In genomic region chr10:70162157-70162891, GRCh38 we compare ENCODE assay signal across 9 cellular contexts. TPM values are rescaled to one million over a fixed set of nuclear protein-coding genes. Genes with fewer than 3 reads are reported as not detected.
DNase-seq lines count a peak whose midpoint lies in the region; ATAC-seq, FAIRE-seq and TF ChIP-seq lines count a peak whose summit lies in the region.
"Had no signal": no experiment of that assay in that cellular context is flagged by ENCODE, and none has a peak within 500 bp of the region (broad histone marks: within the 10 kb centered on the region; RNA-seq: fewer than 3 reads in every experiment).

No MANE protein-coding gene starts in this region.

- H3K4me1 ChIP-seq in ACC112 (ENCODE audit: control insufficient read depth, insufficient read depth, low read length, unreplicated experiment) (peaks cover 58% of the 10 kb centered on the region), IMR-90 (ENCODE audit: control insufficient read depth, insufficient read depth, low read length) (peaks cover 10% of the 10 kb centered on the region), gastrocnemius medialis (peaks cover 48% of the 10 kb centered on the region in 2 donors), SJCRH30 (no peaks in the 10 kb centered on the region)
- peaks cover 24% of the 10 kb centered on the region for H3K4me1 ChIP-seq in effector memory CD4-positive, alpha-beta T cell (ENCODE audit: control insufficient read depth, insufficient read depth, low read length, poor library complexity, severe bottlenecking)

- H3K23ac ChIP-seq in IMR-90 (ENCODE audit: low read depth, low read length) = no peak overlapping the region

- H3K36me3 ChIP-seq in ACC112 (ENCODE audit: insufficient read depth, low read length) = peaks cover 55% of the 10 kb centered on the region
- peaks cover 24% of the 10 kb centered on the region for H3K36me3 ChIP-seq in IMR-90 (ENCODE audit: control insufficient read depth, insufficient read depth, low read length)
- H3K36me3 ChIP-seq in effector memory CD4-positive, alpha-beta T cell (ENCODE audit: control insufficient read depth, insufficient read depth, low read length) = peaks cover 42% of the 10 kb centered on the region
- peaks cover 0 to 25% of the 10 kb centered on the region in 2 donors for H3K36me3 ChIP-seq in gastrocnemius medialis
- peaks cover 32% of the 10 kb centered on the region for H3K36me3 ChIP-seq in SJCRH30

- H2BK5ac ChIP-seq in IMR-90 (ENCODE audit: low read depth, low read length, poor library complexity, severe bottlenecking) = no peak overlapping the region

- DNase-seq in GM19239 (ENCODE audit: insufficient read length, low spot score) (no peak), IMR-90 (no peak), NCI-H69 (lab: John Stamatoyannopoulos, UW) (no peak), gastrocnemius medialis (no peak), SJCRH30 (no peak)
- no peak for DNase-seq in effector memory CD4-positive, alpha-beta T cell
- DNase-seq: aorta had no signal

- H2AK9ac ChIP-seq in IMR-90 (replicated peaks; ENCODE audit: low read depth, low read length, poor library complexity) = no peak overlapping the region

- peak; percentile 28 for FAIRE-seq in GM19239 (lab: Jason Lieb, UNC)

- no TSS peak for BruUV-seq in IMR-90 (replicated peaks; lab: Mats Ljungman, UMichigan)

- no peak overlapping the region for H2BK120ac ChIP-seq in IMR-90 (ENCODE audit: low read depth, low read length)

- TF ChIP-seq RAD21 in IMR-90 (IDR thresholded peaks at IDR 0.05; ENCODE audit: low read length) = no peak

- H3K18ac ChIP-seq in IMR-90 (ENCODE audit: low read depth, low read length) = no peak overlapping the region

- POLR2A ChIA-PET in IMR-90 (lab: Charles Lee; ENCODE audit: unreplicated experiment) = no interaction called here

- no peak overlapping the region for H3K56ac ChIP-seq in IMR-90 (ENCODE audit: extremely low read depth, insufficient read depth, low read length)

- H3K27me3 ChIP-seq in ACC112 (ENCODE audit: insufficient read depth, low read length) (no peaks in the 10 kb centered on the region), IMR-90 (ENCODE audit: control insufficient read depth, insufficient read depth, low read length) (no peaks in the 10 kb centered on the region), gastrocnemius medialis (no peaks in the 10 kb centered on the region), SJCRH30 (no peaks in the 10 kb centered on the region)
- no peaks in the 10 kb centered on the region for H3K27me3 ChIP-seq in effector memory CD4-positive, alpha-beta T cell (replicated peaks; ENCODE audit: control insufficient read depth, insufficient read depth, low read length, poor library complexity, severe bottlenecking)

- H3K4ac ChIP-seq in IMR-90 (ENCODE audit: low read depth, low read length) = no peak overlapping the region

- H4K5ac ChIP-seq in IMR-90 (ENCODE audit: low read depth, low read length) = no peak overlapping the region

- in situ Hi-C loops in IMR-90 (cut with MboI; ENCODE audit: low sequenced_read_pairs) (no loop called here), gastrocnemius medialis (cut with MboI; ENCODE audit: low sequenced_read_pairs in 4 of 4) (no loop called here)

- H3K9ac ChIP-seq in IMR-90 (ENCODE audit: low read depth, low read length) = no peak overlapping the region

- H2BK20ac ChIP-seq in IMR-90 (ENCODE audit: low read depth, low read length) = no peak overlapping the region

- H3K14ac ChIP-seq in IMR-90 (replicated peaks; ENCODE audit: low read depth, low read length) = no peak overlapping the region

- H3K27ac ChIP-seq in ACC112 (ENCODE audit: low read depth, low read length) (peak overlapping the region; percentile 55), IMR-90 (ENCODE audit: insufficient read depth, low read length) (peak overlapping the region; percentile 32; the same call in 1 of the 2 replicates), gastrocnemius medialis (peak overlapping the region in 1 of 4 donors; percentile 24), SJCRH30 (no peak overlapping the region)
- peak overlapping the region; percentile 16 for H3K27ac ChIP-seq in effector memory CD4-positive, alpha-beta T cell (ENCODE audit: insufficient read depth, low read length, poor library complexity, severe bottlenecking)

- H4K20me1 ChIP-seq in IMR-90 (ENCODE audit: insufficient read depth, low read length) = peaks cover 83% of the 10 kb centered on the region

- H3K9me3 ChIP-seq in IMR-90 (ENCODE audit: control insufficient read depth, insufficient read depth, low read length) (no peaks in the 10 kb centered on the region), gastrocnemius medialis (no peaks in the 10 kb centered on the region), SJCRH30 (replicated peaks) (no peaks in the 10 kb centered on the region)
- no peaks in the 10 kb centered on the region for H3K9me3 ChIP-seq in effector memory CD4-positive, alpha-beta T cell (ENCODE audit: control insufficient read depth, low read length)

- dilution Hi-C loops in IMR-90 (cut with HindIII; ENCODE audit: low sequenced_read_pairs, unreplicated experiment) = no loop called here

- WGBS in IMR-90 (ENCODE audit: extremely low coverage in 2 of 2, insufficient read length in 1 of 2), 2 experiments = no CpG with 5 or more reads among the region's 2 CpGs

- no peak overlapping the region for H2AK5ac ChIP-seq in IMR-90 (ENCODE audit: low read depth, low read length)

- TF ChIP-seq CTCF in IMR-90 (conservative IDR thresholded peaks at IDR 0.05; ENCODE audit: low read depth, low read length) (no peak), gastrocnemius medialis (IDR thresholded peaks at IDR 0.05 in 4 of 5, conservative IDR thresholded peaks at IDR 0.05 in 1 of 5) (no peak)

- H3K79me1 ChIP-seq in IMR-90 (ENCODE audit: low read depth in 1 of 2, low read length in 2 of 2) = peaks cover 22 to 65% of the 10 kb centered on the region in 2 experiments

- H3K4me2 ChIP-seq in IMR-90 (ENCODE audit: low read depth, low read length) = peak overlapping the region; percentile 8; the same call in 1 of the 2 replicates

- H4K8ac ChIP-seq in IMR-90 (ENCODE audit: low read depth in 2 of 2, low read length in 2 of 2) = no peak overlapping the region

- H4K91ac ChIP-seq in IMR-90 (ENCODE audit: insufficient read depth, low read depth, low read length) = no peak overlapping the region

- no peak overlapping the region for H2BK15ac ChIP-seq in IMR-90 (ENCODE audit: low read depth, low read length)

- peaks cover 92% of the 10 kb centered on the region for H3K79me2 ChIP-seq in ACC112 (ENCODE audit: control insufficient read depth, insufficient read depth, low read length, unreplicated experiment)

- intact Hi-C loops in IMR-90 (cut with micrococcal nuclease) = no loop called here
- intact Hi-C loops in gastrocnemius medialis (cut with DNase I; ENCODE audit: low total_unique reads) = no loop called here

- ATAC-seq in IMR-90 (ENCODE audit: low read depth) = no peak
- ATAC-seq in gastrocnemius medialis = no peak
- ATAC-seq in GM18520 (IDR thresholded peaks at IDR 0.05; ENCODE audit: unreplicated experiment) = no peak

- H2AFZ ChIP-seq in ACC112 (ENCODE audit: low read length, unreplicated experiment) (no peak overlapping the region), IMR-90 (replicated peaks; ENCODE audit: low read length, poor library complexity) (no peak overlapping the region)

- CTCF ChIA-PET in IMR-90 (lab: Yijun Ruan, JAX) = no interaction called here

- H3K9me1 ChIP-seq in IMR-90 (ENCODE audit: insufficient read depth, low read length) = peaks cover 8% of the 10 kb centered on the region

- H3K4me3 ChIP-seq in ACC112 (ENCODE audit: low read depth, low read length) (peak overlapping the region; percentile 50), IMR-90 (ENCODE audit: insufficient read depth, low read depth, low read length) (no peak overlapping the region), gastrocnemius medialis (no peak overlapping the region), SJCRH30 (no peak overlapping the region)
- H3K4me3 ChIP-seq in effector memory CD4-positive, alpha-beta T cell (ENCODE audit: insufficient read depth, low read depth, low read length, poor library complexity, severe bottlenecking) = no peak overlapping the region

- TF ChIP-seq POLR2A in IMR-90 (IDR thresholded peaks at IDR 0.05; ENCODE audit: low read depth, low read length) = no peak
- TF ChIP-seq POLR2A in gastrocnemius medialis (IDR thresholded peaks at IDR 0.05) = no peak

TF ChIP-seq in IMR-90, 13 proteins besides CTCF, POLR2A, EP300 and RAD21:
- no peak for TF ChIP-seq CHD1 (IDR thresholded peaks at IDR 0.05; ENCODE audit: low read depth, low read length)
- no peak for TF ChIP-seq BHLHE40 (IDR thresholded peaks at IDR 0.05; ENCODE audit: low read depth, low read length)
- TF ChIP-seq CEBPB (IDR thresholded peaks at IDR 0.05; ENCODE audit: low read depth, low read length) = no peak
TF ChIP-seq in IMR-90: peak in this region for 0.

RNA-seq across cellular contexts. Expression of gene SAR1A, which starts 8.0 kb away (rescaled TPM):
- total RNA-seq in IMR-90 (2012; rRNA removed) (161 and 272 TPM in 2 replicates), gastrocnemius medialis (10 to 100 TPM; 53.9 to 64.4 (median 59.5) TPM)
- 45.8 and 56.9 TPM in 2 replicates for polyA plus RNA-seq in IMR-90 (2012; rRNA removed)
- polyA plus RNA-seq in IMR-90 (2012; cell fraction: cytosol; rRNA removed) = 11.8 and 25.4 TPM in 2 replicates
- 11.6 and 90.2 TPM in 2 replicates for polyA plus RNA-seq in IMR-90 (2012; cell fraction: nucleus; rRNA removed; ENCODE audit: low replicate concordance)
- total RNA-seq in SJCRH30 (2014; rRNA removed; shearing (Covaris generic)) = 128 and 133 TPM in 2 replicates

RNA-seq across cellular contexts. Expression of gene TYSND1, which starts 15.8 kb away (rescaled TPM):
- total RNA-seq in IMR-90 (2012; rRNA removed) = 2.8 and 2.9 TPM in 2 replicates
- 4.1 and 4.6 TPM in 2 replicates for polyA plus RNA-seq in IMR-90 (2012; rRNA removed)
- 4.0 and 5.5 TPM in 2 replicates for polyA plus RNA-seq in IMR-90 (2012; cell fraction: cytosol; rRNA removed)
- polyA plus RNA-seq in IMR-90 (2012; cell fraction: nucleus; rRNA removed; ENCODE audit: low replicate concordance) = 12.4 and 20.6 TPM in 2 replicates
- total RNA-seq in gastrocnemius medialis = 10 to 100 TPM in 1 of 4 donors, 1 to 10 TPM in 3; 2.7 to 10.3 (median 4.7) TPM
- total RNA-seq in SJCRH30 (2014; rRNA removed; shearing (Covaris generic)) = 5.8 and 6.4 TPM in 2 replicates

RNA-seq across cellular contexts. Expression of gene AIFM2, which starts 29.7 kb away (rescaled TPM):
- total RNA-seq in IMR-90 (2012; rRNA removed) = 1.7 and 2.0 TPM in 2 replicates
- polyA plus RNA-seq in IMR-90 (2012; rRNA removed) = 4.5 and 4.6 TPM in 2 replicates
- polyA plus RNA-seq in IMR-90 (2012; cell fraction: cytosol; rRNA removed) = 3.6 and 5.9 TPM in 2 replicates
- 6.3 and 6.9 TPM in 2 replicates for polyA plus RNA-seq in IMR-90 (2012; cell fraction: nucleus; rRNA removed; ENCODE audit: low replicate concordance)
- 10 to 100 TPM in 2 of 4 donors, 1 to 10 TPM in 2; 6.8 to 11.0 (median 9.8) TPM for total RNA-seq in gastrocnemius medialis
- total RNA-seq in SJCRH30 (2014; rRNA removed; shearing (Covaris generic)) = 1.5 and 1.8 TPM in 2 replicates
